ENCODE assay signal across 35 cellular contexts in genomic region chr16:8184854-8185253, GRCh38.
"Had no signal": no experiment of that assay in that cellular context is flagged by ENCODE, and none has a peak within 500 bp of the region (broad histone marks: within the 10 kb centered on the region; RNA-seq: fewer than 3 reads in every experiment).

No MANE protein-coding gene starts in this region.

- DNase-seq: Karpas-422, Kasumi-1, MG63, MM.1S, MV-4-11, NCI-H1048, NCI-H1092, NCI-H1092 treated with DMSO at 0.1 percent for 48 hours, NCI-H1105, NCI-H1105 treated with DMSO at 0.1 percent for 48 hours, NCI-H1417, NCI-H1417 treated with DMSO at 0.1 percent for 48 hours, NCI-H1436, NCI-H1436 treated with DMSO at 0.1 percent for 48 hours, NCI-H146, NCI-H1694, NCI-H1694 treated with DMSO at 0.1 percent for 48 hours, NCI-H187, NCI-H187 treated with DMSO at 0.1 percent for 48 hours, NCI-H1930, NCI-H2029, NCI-H2029 treated with DMSO at 0.1 percent for 48 hours, NCI-H2081, NCI-H2081 treated with DMSO at 0.1 percent for 48 hours, NCI-H2107, NCI-H2171, NCI-H2171 treated with DMSO at 0.1 percent for 48 hours, NCI-H2227 treated with DMSO at 0.1 percent for 48 hours, NCI-H226, NCI-H345, NCI-H446, NCI-H446 treated with DMSO at 0.1 percent for 48 hours, NCI-H510A, NCI-H510A treated with DMSO at 0.1 percent for 48 hours, NCI-H524 had no signal

- H3K27me3 ChIP-seq: MG63 had no signal

- H3K36me3 ChIP-seq: MG63 had no signal

- H3K4me3 ChIP-seq: MG63 had no signal
